8 cellular contexts compared by ENCODE assay signal in the genomic region with DNA sequence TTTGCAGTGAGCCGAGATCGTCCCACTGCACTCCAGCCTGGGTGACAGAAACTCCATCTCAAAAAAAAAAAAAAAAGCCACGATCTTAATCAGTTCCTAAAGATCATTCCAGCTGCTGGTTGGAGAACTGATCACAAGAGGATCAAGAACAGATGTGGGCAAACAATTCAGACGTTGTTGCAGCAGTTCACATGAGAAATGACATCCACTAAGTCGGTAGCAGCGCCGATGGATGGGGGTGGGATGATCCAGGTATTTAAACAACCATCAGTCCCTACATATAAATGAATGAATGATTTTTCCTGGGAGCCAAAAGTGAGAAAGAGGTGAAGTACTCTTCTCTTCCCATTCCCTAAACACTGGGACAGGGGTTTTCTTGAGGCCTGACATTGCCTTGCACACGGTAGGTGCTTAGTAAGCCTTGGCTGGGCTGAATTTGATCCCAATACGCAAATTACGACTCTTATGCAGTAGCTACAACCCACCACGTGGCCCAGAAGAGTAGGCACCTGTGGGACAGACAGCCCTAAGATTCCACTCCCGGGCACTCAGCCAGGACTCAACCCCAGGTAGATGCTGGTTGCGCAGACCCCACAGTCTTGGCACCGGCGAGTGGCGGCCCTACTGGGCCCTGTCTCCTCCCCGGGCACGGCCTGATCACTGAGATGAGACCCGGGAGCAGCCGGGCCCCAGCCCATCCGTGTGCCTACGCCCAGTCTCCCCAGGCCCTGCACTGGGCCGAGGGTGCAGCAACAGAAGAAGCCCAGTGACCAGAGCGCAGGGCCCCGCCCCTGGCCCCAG. TPM values are rescaled to one million over a fixed set of nuclear protein-coding genes. Genes with fewer than 3 reads are reported as not detected.
A peak's percentile ranks its signal among the peaks of the same experiment; 100 is the strongest.
DNase-seq lines count a peak whose midpoint lies in the region; ATAC-seq and TF ChIP-seq lines count a peak whose summit lies in the region.

No MANE protein-coding gene starts in this region.

- TSS peak; percentile 79 for BruUV-seq in PC-3 (replicated peaks; lab: Mats Ljungman, UMichigan)

- peaks cover 20% of the 10 kb centered on the region for H3K79me2 ChIP-seq in PC-3 (ENCODE audit: low read length)

- ATAC-seq in HG02943 (IDR thresholded peaks at IDR 0.05; ENCODE audit: low read depth, unreplicated experiment) (peak; percentile 16), PC-3 (peak; percentile 20)

- DNase-seq in NCI-H510A treated with DMSO at 0.1 percent for 48 hours (lab: John Stamatoyannopoulos, UW) = peak; percentile 89
- no peak for DNase-seq in NCI-H510A (lab: John Stamatoyannopoulos, UW)
- DNase-seq in PC-3 = peak; percentile 49
- DNase-seq in central memory CD4-positive, alpha-beta T cell = peak; percentile 47
- DNase-seq in uterus = no peak
- DNase-seq in glomerular visceral epithelial cell (ENCODE audit: extremely low spot score) = no peak

- TF ChIP-seq POLR2A in uterus (IDR thresholded peaks at IDR 0.05) = no peak

- CTCF ChIA-PET in PC-3 (lab: Charles Lee) = interaction anchor here (0.7 to 2.0 kb wide), 7 partner anchors 13 to 343 kb away, joined by 3 to 17 read pairs (median 8); no protein-coding TSS in a partner anchor

- H3F3A ChIP-seq in PC-3 (ENCODE audit: low read length, unreplicated experiment) = no peaks in the 10 kb centered on the region

- TF ChIP-seq CTCF in PC-3 (conservative IDR thresholded peaks at IDR 0.05; ENCODE audit: low read depth, low read length) = no peak
- TF ChIP-seq CTCF in uterus (IDR thresholded peaks at IDR 0.05) = no peak

- H3K27me3 ChIP-seq in PC-3 (ENCODE audit: low read length) (no peaks in the 10 kb centered on the region), uterus (no peaks in the 10 kb centered on the region)

- H3K4me3 ChIP-seq in PC-3 (ENCODE audit: low read length) (peak overlapping the region; percentile 76), mesodermal cell (ENCODE audit: extremely low read depth, insufficient read depth, low read length, poor library complexity, severe bottlenecking) (peak overlapping the region; percentile 63), uterus (peak overlapping the region; percentile 66 to 69)

- POLR2A ChIA-PET in PC-3 (lab: Charles Lee; ENCODE audit: unreplicated experiment) = interaction anchor here (0.5 to 1.1 kb wide), 13 partner anchors 9 to 1286 kb away, joined by 3 to 19 read pairs (median 5); partner anchors contain the start of genes EIF4B, IGFBP6 and KRT8

- no peaks in the 10 kb centered on the region for H3K9me2 ChIP-seq in PC-3 (replicated peaks; ENCODE audit: low read length)

- H3K27ac ChIP-seq in PC-3 (ENCODE audit: low read length) (peak overlapping the region; percentile 58), mesodermal cell (ENCODE audit: low read depth, low read length, severe bottlenecking) (peak overlapping the region; percentile 71), uterus (peak overlapping the region; percentile 89 to 93)

- H3K9me3 ChIP-seq in PC-3 (ENCODE audit: low read length) (no peaks in the 10 kb centered on the region), mesodermal cell (ENCODE audit: control insufficient read depth, low read length) (no peaks in the 10 kb centered on the region), uterus (no peaks in the 10 kb centered on the region)

- H4K20me1 ChIP-seq in PC-3 (ENCODE audit: low read length) = no peaks in the 10 kb centered on the region

- H3K36me3 ChIP-seq in PC-3 (ENCODE audit: low read depth, low read length) (peaks cover 5% of the 10 kb centered on the region), mesodermal cell (ENCODE audit: control insufficient read depth, insufficient read depth, low read length) (peaks cover 33% of the 10 kb centered on the region), uterus (no peaks in the 10 kb centered on the region)

- peak overlapping the region; percentile 83 for H3K9ac ChIP-seq in PC-3 (ENCODE audit: low read length)

- 10 to 17% methylated on average over 18 to 20 of the region's 25 CpGs for WGBS in mesodermal cell (ENCODE audit: insufficient coverage in 2 of 2), 2 experiments

- H3K4me1 ChIP-seq in PC-3 (ENCODE audit: insufficient read depth, low read length) = peaks cover 16% of the 10 kb centered on the region
- H3K4me1 ChIP-seq in mesodermal cell (ENCODE audit: control insufficient read depth, insufficient read depth, low read length, poor library complexity, severe bottlenecking) = peaks cover 4% of the 10 kb centered on the region
- H3K4me1 ChIP-seq in uterus = peaks cover 0 to 16% of the 10 kb centered on the region in 2 donors

- intact Hi-C loops in PC-3 (cut with micrococcal nuclease) = loop anchor here (1.0 kb wide), 1 partner anchor 20 kb away; no protein-coding TSS in a partner anchor
- intact Hi-C loops in uterus (cut with DNase I; ENCODE audit: low total_unique reads) = no loop called here

- peak overlapping the region; percentile 88 for H3K4me2 ChIP-seq in PC-3 (ENCODE audit: low read length)

- peak overlapping the region; percentile 92 for H2AFZ ChIP-seq in PC-3 (ENCODE audit: low read length)

RNA-seq across cellular contexts. Expression of gene SPRYD3, which starts 0.6 kb away (rescaled TPM):
- total RNA-seq in PC-3 (2014; rRNA removed) (18.5 and 24.1 TPM in 2 replicates), uterus (10 to 100 TPM; 15.9 to 75.5 (median 28.9) TPM)
- polyA plus RNA-seq in mesodermal cell (2013, experiment 1 of 2) = 9.6 TPM
- 7.3 TPM for polyA plus RNA-seq in mesodermal cell (2013, experiment 2 of 2)

RNA-seq across cellular contexts. Expression of gene IGFBP6, which starts 18.8 kb away (rescaled TPM):
- total RNA-seq in PC-3 (2014; rRNA removed) (256 and 299 TPM in 2 replicates), uterus (100 to 1,000 TPM in 3 of 4 donors, 10 to 100 TPM in 1; 48.7 to 762 (median 252) TPM)
- 26.4 TPM for polyA plus RNA-seq in mesodermal cell (2013, experiment 1 of 2)
- polyA plus RNA-seq in mesodermal cell (2013, experiment 2 of 2) = 25.5 TPM

RNA-seq across cellular contexts. Expression of gene SOAT2, which starts 24.7 kb away (rescaled TPM):
- total RNA-seq in PC-3 (2014; rRNA removed) (0.07 and 0.86 TPM in 2 replicates), uterus (under 1 TPM in 1 of 4 donors, not detected in 3; 0.82 TPM)
- polyA plus RNA-seq in mesodermal cell (2013, experiment 1 of 2) = not detected
- not detected for polyA plus RNA-seq in mesodermal cell (2013, experiment 2 of 2)

RNA-seq across cellular contexts. Expression of gene TNS2, which starts 28.8 kb away (rescaled TPM):
- total RNA-seq in PC-3 (2014; rRNA removed) (13.1 and 30.3 TPM in 2 replicates), uterus (100 to 1,000 TPM in 2 of 4 donors, 10 to 100 TPM in 2; 64.0 to 394 (median 112) TPM)
- 30.9 TPM for polyA plus RNA-seq in mesodermal cell (2013, experiment 1 of 2)
- 19.3 TPM for polyA plus RNA-seq in mesodermal cell (2013, experiment 2 of 2)

Comparison
In these comparisons a context has a peak if more than half of its experiments do, and no peak if none do; other contexts are left out.
1. DNase-seq: peak in NCI-H510A treated with DMSO at 0.1 percent for 48 hours (single experiment), PC-3 (single experiment) and central memory CD4-positive, alpha-beta T cell (single experiment); none in NCI-H510A (single experiment), uterus (0 of 2) and glomerular visceral epithelial cell (single experiment).
2. Peak in every context shown above with its lines, with median percentiles within 50 percentile points of each other: H3K27ac ChIP-seq and H3K4me3 ChIP-seq.